ENCODE assay signal across 24 cellular contexts in genomic region chr10:13095094-13095493, GRCh38.
"Had no signal": no experiment of that assay in that cellular context is flagged by ENCODE, and none has a peak within 500 bp of the region (broad histone marks: within the 10 kb centered on the region; RNA-seq: fewer than 3 reads in every experiment).

No MANE protein-coding gene starts in this region.

- DNase-seq: activated CD4-positive, alpha-beta memory T cell treated with anti-CD3 and anti-CD28 coated beads for 36 hours; activated CD4-positive, alpha-beta T cell treated with anti-CD3 and anti-CD28 coated beads, Interleukin-2, amount 10 ng/mL, durations not matched to agents 7 days and 5 days; activated CD4-positive, CD25-positive, alpha-beta regulatory T cell; activated CD8-positive, alpha-beta memory T cell treated with anti-CD3 and anti-CD28 coated beads for 24 hours; activated gamma-delta T cell; activated naive CD4-positive, alpha-beta T cell treated with anti-CD3 and anti-CD28 coated beads for 36 hours; activated T-cell treated with anti-CD3 and anti-CD28 coated beads, Interleukin-2, amount 50 U/mL, for 48 hours; amygdala; caudate nucleus; MG63; MV-4-11; NCI-H1092 treated with DMSO at 0.1 percent for 48 hours; NCI-H1417 treated with DMSO at 0.1 percent for 48 hours; NCI-H1694; NCI-H2029; NCI-H345; NK-92 treated with Interleukin-12 subunit alpha and Interleukin-12 subunit beta, amount 100 ng/mL, for 24 hours; Peyer's patch; SHP77 treated with DMSO at 0.1 percent for 48 hours; T-helper 1 cell had no signal

- FAIRE-seq: astrocyte had no signal

- H3K9ac ChIP-seq: KMS-11 had no signal

- ATAC-seq: activated T-helper 17 cell treated with anti-CD3 and anti-CD28 coated beads, Interleukin-2, amount 50 U/mL, for 72 hours had no signal

- H3K27ac ChIP-seq: KMS-11, Peyer's patch, VCaP had no signal

- H3K9me3 ChIP-seq: MG63, Peyer's patch had no signal

- H3K4me2 ChIP-seq: KMS-11 had no signal

- H3K27me3 ChIP-seq: MG63, Peyer's patch had no signal

- H3K4me3 ChIP-seq: MG63, Peyer's patch had no signal

- H3K36me3 ChIP-seq: MG63, Peyer's patch had no signal
